In the genomic region with DNA sequence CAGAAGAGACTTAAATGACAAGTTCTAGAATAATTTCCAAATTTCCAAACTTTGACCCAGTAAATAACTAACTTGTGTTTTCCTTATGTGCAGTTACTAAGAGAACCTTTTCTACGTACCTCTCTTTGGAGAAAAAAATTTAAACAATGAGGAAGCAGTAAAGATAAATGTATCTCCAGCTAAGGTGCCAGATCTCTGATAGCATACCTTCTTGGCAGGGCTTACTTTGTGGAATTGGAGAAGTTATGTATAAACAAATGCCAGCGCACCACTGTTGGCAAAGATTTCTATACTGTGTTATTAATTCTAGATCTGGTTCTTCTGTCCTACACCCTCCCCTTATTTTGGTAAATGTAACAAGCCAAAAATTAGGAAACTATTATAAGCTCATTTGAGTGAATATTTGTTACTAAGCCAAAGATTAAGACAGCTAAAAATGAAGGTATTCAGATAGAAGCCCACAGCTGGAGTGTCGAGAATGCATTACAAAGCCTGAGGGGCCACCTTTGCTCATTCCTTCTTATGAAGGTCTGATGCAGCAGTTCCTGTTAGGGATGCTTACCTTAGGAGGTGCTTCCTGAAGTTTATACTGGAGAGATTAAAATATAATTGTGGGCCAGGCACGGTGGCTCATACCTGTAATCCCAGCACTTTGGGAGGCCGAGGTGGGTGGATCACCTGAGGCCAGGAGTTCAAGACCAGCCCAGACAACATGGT, we compare ENCODE assay signal across 17 cellular contexts.
DNase-seq lines count a peak whose midpoint lies in the region; ATAC-seq and TF ChIP-seq lines count a peak whose summit lies in the region.
"Had no signal": no experiment of that assay in that cellular context is flagged by ENCODE, and none has a peak within 500 bp of the region (broad histone marks: within the 10 kb centered on the region; RNA-seq: fewer than 3 reads in every experiment).

No MANE protein-coding gene starts in this region.

- no peak overlapping the region for H3K4me2 ChIP-seq in mammary epithelial cell (ENCODE audit: insufficient read depth, low read depth, low read length)
- no peak overlapping the region for H3K4me2 ChIP-seq in osteoblast (ENCODE audit: insufficient read depth, low read length)

- ATAC-seq in left lung (peak; percentile 63), HG02763 (IDR thresholded peaks at IDR 0.05; ENCODE audit: unreplicated experiment) (no peak)
- ATAC-seq: CD8-positive, alpha-beta T cell had no signal

- H3K27ac Mint-ChIP-seq in type B pancreatic cell, result peak overlapping the region; percentile 92
- H3K27ac Mint-ChIP-seq: CD8-positive, alpha-beta T cell had no signal

- CTCF ChIA-PET in mammary epithelial cell (lab: Charles Lee; ENCODE audit: low non-redundant PET), result no interaction called here

- in situ Hi-C loops in mammary epithelial cell (cut with MboI; ENCODE audit: low sequenced_read_pairs in 2 of 2), result no loop called here

- no peaks in the 10 kb centered on the region for H3K27me3 Mint-ChIP-seq in type B pancreatic cell

- no peaks in the 10 kb centered on the region for H3K27me3 ChIP-seq in breast epithelium
- H3K27me3 ChIP-seq in mammary epithelial cell (ENCODE audit: insufficient read depth, low read length), result no peaks in the 10 kb centered on the region
- no peaks in the 10 kb centered on the region for H3K27me3 ChIP-seq in left lung
- H3K27me3 ChIP-seq in osteoblast (ENCODE audit: insufficient read depth, low read length), result no peaks in the 10 kb centered on the region
- H3K27me3 ChIP-seq: MG63 had no signal

- H3K4me1 ChIP-seq in breast epithelium (no peaks in the 10 kb centered on the region), mammary epithelial cell (ENCODE audit: insufficient read depth, low read length) (peaks cover 9% of the 10 kb centered on the region), left lung (no peaks in the 10 kb centered on the region), osteoblast (ENCODE audit: insufficient read depth, low read length) (no peaks in the 10 kb centered on the region)

- H3K9me3 Mint-ChIP-seq in type B pancreatic cell, result peaks cover 9% of the 10 kb centered on the region
- H3K9me3 Mint-ChIP-seq: CD8-positive, alpha-beta T cell had no signal

- BruUV-seq in mammary epithelial cell (replicated peaks; lab: Mats Ljungman, UMichigan), result no TSS peak

- no peak for TF ChIP-seq POLR2A in breast epithelium (IDR thresholded peaks at IDR 0.05)

- H3K4me3 Mint-ChIP-seq in type B pancreatic cell, result peak overlapping the region; percentile 46
- H3K4me3 Mint-ChIP-seq: CD8-positive, alpha-beta T cell had no signal

- H3K4me3 ChIP-seq in breast epithelium (no peak overlapping the region), mammary epithelial cell (replicated peaks in 1 of 3; ENCODE audit: insufficient read depth in 1 of 3, low read depth in 2 of 3, low read length in 3 of 3) (no peak overlapping the region), left lung (no peak overlapping the region), osteoblast (ENCODE audit: insufficient read depth, low read length) (no peak overlapping the region)
- H3K4me3 ChIP-seq: MG63 had no signal

- H3K27ac ChIP-seq in breast epithelium (peak overlapping the region; percentile 35 to 48), mammary epithelial cell (ENCODE audit: insufficient read depth, low read depth, low read length) (no peak overlapping the region), left lung (no peak overlapping the region), osteoblast (ENCODE audit: low read depth, low read length) (no peak overlapping the region)

- peaks cover 11% of the 10 kb centered on the region for H3K36me3 Mint-ChIP-seq in type B pancreatic cell

- DNase-seq in breast epithelium (ENCODE audit: low spot score in 2 of 2) (no peak), mammary epithelial cell (no peak), astrocyte of the hippocampus (ENCODE audit: low read depth, low spot score) (peak; percentile 9), left lung (no peak), type B pancreatic cell (ENCODE audit: extremely low spot score, unreplicated experiment) (no peak), inferior parietal cortex (ENCODE audit: extremely low spot score) (no peak), osteoblast (ENCODE audit: insufficient read length, low spot score, missing footprints) (no peak)
- DNase-seq: 8988T; CD8-positive, alpha-beta T cell; EL; MG63; NCI-H1092 treated with DMSO at 0.1 percent for 48 hours; NCI-H2081 treated with DMSO at 0.1 percent for 48 hours; NCI-H345; NCI-H526 treated with DMSO at 0.1 percent for 48 hours; NK-92 treated with Interleukin-12 subunit alpha and Interleukin-12 subunit beta, amount 100 ng/mL, for 24 hours had no signal

- 36% methylated on average over 4 of the region's 5 CpGs for WGBS in mammary epithelial cell (ENCODE audit: low coverage, missing lambda C conversion rate)

- no peak for TF ChIP-seq CTCF in breast epithelium (IDR thresholded peaks at IDR 0.05)
- TF ChIP-seq CTCF in mammary epithelial cell (conservative IDR thresholded peaks at IDR 0.05 in 1 of 2, IDR thresholded peaks at IDR 0.05 in 1 of 2; ENCODE audit: extremely low read depth in 1 of 2, insufficient read depth in 1 of 2, low read depth in 1 of 2, low read length in 2 of 2), result no peak
- no peak for TF ChIP-seq CTCF in left lung (IDR thresholded peaks at IDR 0.05)
- TF ChIP-seq CTCF in type B pancreatic cell (conservative IDR thresholded peaks at IDR 0.05), result no peak
- no peak for TF ChIP-seq CTCF in osteoblast (IDR thresholded peaks at IDR 0.05; ENCODE audit: extremely low read depth, low read depth, low read length)

- H3K9me3 ChIP-seq in breast epithelium (peaks cover 0 to 9% of the 10 kb centered on the region in 2 donors), mammary epithelial cell (replicated peaks; ENCODE audit: insufficient read depth, low read length) (peaks cover 15% of the 10 kb centered on the region), left lung (peaks cover 0 to 5% of the 10 kb centered on the region in 2 donors), osteoblast (ENCODE audit: low read depth, low read length) (peaks cover 1% of the 10 kb centered on the region)
- H3K9me3 ChIP-seq: MG63 had no signal

- no peak overlapping the region for H3K9ac ChIP-seq in mammary epithelial cell (ENCODE audit: insufficient read depth, low read length)

- dilution Hi-C loops in mammary epithelial cell (cut with HindIII; ENCODE audit: low sequenced_read_pairs), result no loop called here

- peaks cover 6% of the 10 kb centered on the region for H3K4me1 Mint-ChIP-seq in type B pancreatic cell (ENCODE audit: unreplicated experiment)

- no peaks in the 10 kb centered on the region for H4K20me1 ChIP-seq in mammary epithelial cell (ENCODE audit: insufficient read depth, low read length)
- no peaks in the 10 kb centered on the region for H4K20me1 ChIP-seq in osteoblast (ENCODE audit: insufficient read depth, low read length)

- intact Hi-C loops in breast epithelium (cut with DNase I; ENCODE audit: low total_unique reads) (no loop called here), mammary epithelial cell (cut with micrococcal nuclease) (loop anchor here (10.0 kb wide), 1 partner anchor 184 kb away; no protein-coding TSS in a partner anchor), left lung (cut with DNase I) (no loop called here)

- H3K36me3 ChIP-seq in breast epithelium, result no peaks in the 10 kb centered on the region
- no peaks in the 10 kb centered on the region for H3K36me3 ChIP-seq in mammary epithelial cell (ENCODE audit: insufficient read depth, low read length)
- H3K36me3 ChIP-seq in left lung, result no peaks in the 10 kb centered on the region
- no peaks in the 10 kb centered on the region for H3K36me3 ChIP-seq in osteoblast (ENCODE audit: insufficient read depth, low read length)
- H3K36me3 ChIP-seq: MG63 had no signal

- H3K79me2 ChIP-seq in mammary epithelial cell (ENCODE audit: insufficient read depth, low read length) (no peaks in the 10 kb centered on the region), osteoblast (ENCODE audit: insufficient read depth, low read length) (no peaks in the 10 kb centered on the region)

- H2AFZ ChIP-seq in mammary epithelial cell (ENCODE audit: low read depth, low read length), result no peak overlapping the region
- no peak overlapping the region for H2AFZ ChIP-seq in osteoblast (ENCODE audit: low read length)

Comparison
In these comparisons a context has a peak if more than half of its experiments do, and no peak if none do; other contexts are left out.
1. H3K27ac ChIP-seq: peak in breast epithelium (2 of 2); none in mammary epithelial cell (single experiment), left lung (0 of 2) and osteoblast (single experiment).